In genomic region chr22:31055322-31056159, GRCh38 we compare ENCODE assay signal across 1 cellular context.
TF ChIP-seq lines count a peak whose summit lies in the region.

No MANE protein-coding gene starts in this region.

TF ChIP-seq in HepG2, 621 proteins besides CTCF, POLR2A, EP300 and RAD21 (continued from another document and continues in another):
- no peak for TF ChIP-seq ZNF784 (CRISPR knock-in tag; IDR thresholded peaks at IDR 0.05; ENCODE audit: borderline replicate concordance)
- peak; percentile 58; the same call in 1 of the 2 replicates for TF ChIP-seq ZNF768 (CRISPR knock-in tag; IDR thresholded peaks at IDR 0.05)
- no peak for TF ChIP-seq ZSCAN29 (CRISPR knock-in tag; conservative IDR thresholded peaks at IDR 0.05)
- TF ChIP-seq, protein P1, sequence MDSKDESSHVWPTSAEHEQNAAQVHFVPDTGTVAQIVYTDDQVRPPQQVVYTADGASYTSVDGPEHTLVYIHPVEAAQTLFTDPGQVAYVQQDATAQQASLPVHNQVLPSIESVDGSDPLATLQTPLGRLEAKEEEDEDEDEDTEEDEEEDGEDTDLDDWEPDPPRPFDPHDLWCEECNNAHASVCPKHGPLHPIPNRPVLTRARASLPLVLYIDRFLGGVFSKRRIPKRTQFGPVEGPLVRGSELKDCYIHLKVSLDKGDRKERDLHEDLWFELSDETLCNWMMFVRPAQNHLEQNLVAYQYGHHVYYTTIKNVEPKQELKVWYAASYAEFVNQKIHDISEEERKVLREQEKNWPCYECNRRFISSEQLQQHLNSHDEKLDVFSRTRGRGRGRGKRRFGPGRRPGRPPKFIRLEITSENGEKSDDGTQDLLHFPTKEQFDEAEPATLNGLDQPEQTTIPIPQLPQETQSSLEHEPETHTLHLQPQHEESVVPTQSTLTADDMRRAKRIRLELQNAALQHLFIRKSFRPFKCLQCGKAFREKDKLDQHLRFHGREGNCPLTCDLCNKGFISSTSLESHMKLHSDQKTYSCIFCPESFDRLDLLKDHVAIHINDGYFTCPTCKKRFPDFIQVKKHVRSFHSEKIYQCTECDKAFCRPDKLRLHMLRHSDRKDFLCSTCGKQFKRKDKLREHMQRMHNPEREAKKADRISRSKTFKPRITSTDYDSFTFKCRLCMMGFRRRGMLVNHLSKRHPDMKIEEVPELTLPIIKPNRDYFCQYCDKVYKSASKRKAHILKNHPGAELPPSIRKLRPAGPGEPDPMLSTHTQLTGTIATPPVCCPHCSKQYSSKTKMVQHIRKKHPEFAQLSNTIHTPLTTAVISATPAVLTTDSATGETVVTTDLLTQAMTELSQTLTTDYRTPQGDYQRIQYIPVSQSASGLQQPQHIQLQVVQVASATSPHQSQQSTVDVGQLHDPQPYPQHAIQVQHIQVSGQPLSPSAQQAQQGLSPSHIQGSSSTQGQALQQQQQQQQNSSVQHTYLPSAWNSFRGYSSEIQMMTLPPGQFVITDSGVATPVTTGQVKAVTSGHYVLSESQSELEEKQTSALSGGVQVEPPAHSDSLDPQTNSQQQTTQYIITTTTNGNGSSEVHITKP (CRISPR knock-in tag; IDR thresholded peaks at IDR 0.05; ENCODE audit: low read depth), result peak; percentile 60
- TF ChIP-seq KAT2B (IDR thresholded peaks at IDR 0.05; ENCODE audit: borderline replicate concordance, low read depth, low read length), result no peak
- no peak for TF ChIP-seq PRPF4 (IDR thresholded peaks at IDR 0.05; ENCODE audit: low read depth, low read length, poor library complexity, severe bottlenecking)
- TF ChIP-seq ZNF746 (CRISPR knock-in tag; IDR thresholded peaks at IDR 0.05), result peak; percentile 94
- TF ChIP-seq, protein P2, sequence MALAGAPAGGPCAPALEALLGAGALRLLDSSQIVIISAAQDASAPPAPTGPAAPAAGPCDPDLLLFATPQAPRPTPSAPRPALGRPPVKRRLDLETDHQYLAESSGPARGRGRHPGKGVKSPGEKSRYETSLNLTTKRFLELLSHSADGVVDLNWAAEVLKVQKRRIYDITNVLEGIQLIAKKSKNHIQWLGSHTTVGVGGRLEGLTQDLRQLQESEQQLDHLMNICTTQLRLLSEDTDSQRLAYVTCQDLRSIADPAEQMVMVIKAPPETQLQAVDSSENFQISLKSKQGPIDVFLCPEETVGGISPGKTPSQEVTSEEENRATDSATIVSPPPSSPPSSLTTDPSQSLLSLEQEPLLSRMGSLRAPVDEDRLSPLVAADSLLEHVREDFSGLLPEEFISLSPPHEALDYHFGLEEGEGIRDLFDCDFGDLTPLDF (CRISPR knock-in tag; IDR thresholded peaks at IDR 0.05), result 0 out of 2 replicates have a peak, but pooled peaks have one; percentile 38
- TF ChIP-seq HNF1B (CRISPR knock-in tag; IDR thresholded peaks at IDR 0.05), result peak; percentile 83
- no peak for TF ChIP-seq ZNF749 (CRISPR knock-in tag; IDR thresholded peaks at IDR 0.05; ENCODE audit: borderline replicate concordance)
- peak; percentile 70; the same call in 1 of the 2 replicates for TF ChIP-seq ZNF362 (CRISPR knock-in tag; IDR thresholded peaks at IDR 0.05; ENCODE audit: borderline replicate concordance)
- TF ChIP-seq NR2F1 (CRISPR knock-in tag; IDR thresholded peaks at IDR 0.05), result peak; percentile 6 to 11; a peak in 1 of 4 replicates
- TF ChIP-seq ZNF136 (CRISPR knock-in tag; IDR thresholded peaks at IDR 0.05; ENCODE audit: low read depth), result peak; percentile 90; the same call in 1 of the 2 replicates
- no peak for TF ChIP-seq ZNF713 (CRISPR knock-in tag; IDR thresholded peaks at IDR 0.05)
- TF ChIP-seq, protein P3, sequence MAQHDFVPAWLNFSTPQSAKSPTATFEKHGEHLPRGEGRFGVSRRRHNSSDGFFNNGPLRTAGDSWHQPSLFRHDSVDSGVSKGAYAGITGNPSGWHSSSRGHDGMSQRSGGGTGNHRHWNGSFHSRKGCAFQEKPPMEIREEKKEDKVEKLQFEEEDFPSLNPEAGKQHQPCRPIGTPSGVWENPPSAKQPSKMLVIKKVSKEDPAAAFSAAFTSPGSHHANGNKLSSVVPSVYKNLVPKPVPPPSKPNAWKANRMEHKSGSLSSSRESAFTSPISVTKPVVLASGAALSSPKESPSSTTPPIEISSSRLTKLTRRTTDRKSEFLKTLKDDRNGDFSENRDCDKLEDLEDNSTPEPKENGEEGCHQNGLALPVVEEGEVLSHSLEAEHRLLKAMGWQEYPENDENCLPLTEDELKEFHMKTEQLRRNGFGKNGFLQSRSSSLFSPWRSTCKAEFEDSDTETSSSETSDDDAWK (CRISPR knock-in tag; IDR thresholded peaks at IDR 0.05), result no peak
- no peak for TF ChIP-seq ZNF839 (CRISPR knock-in tag; IDR thresholded peaks at IDR 0.05; ENCODE audit: borderline replicate concordance)
- peak; percentile 100 for TF ChIP-seq ZNF292 (CRISPR knock-in tag; IDR thresholded peaks at IDR 0.05; ENCODE audit: borderline replicate concordance, low read depth)
- no peak for TF ChIP-seq ARNT (IDR thresholded peaks at IDR 0.05)
- no peak for TF ChIP-seq TIGD3 (CRISPR knock-in tag; IDR thresholded peaks at IDR 0.05; ENCODE audit: borderline replicate concordance)
- TF ChIP-seq RBM22 (optimal IDR thresholded peaks at IDR 0.05; ENCODE audit: low read length), result no peak
- TF ChIP-seq CBX2 (IDR thresholded peaks at IDR 0.05; ENCODE audit: low read depth, low read length), result no peak
- TF ChIP-seq CBX2 (CRISPR knock-in tag; IDR thresholded peaks at IDR 0.05; ENCODE audit: low read depth), result no peak
- peak; percentile 59; the same call in 1 of the 2 replicates for TF ChIP-seq ZFP37 (CRISPR knock-in tag; IDR thresholded peaks at IDR 0.05; ENCODE audit: borderline replicate concordance)
- TF ChIP-seq ZNF20 (CRISPR knock-in tag; IDR thresholded peaks at IDR 0.05), result no peak
- TF ChIP-seq RCOR2 (CRISPR knock-in tag; IDR thresholded peaks at IDR 0.05), result peak; percentile 91
- TF ChIP-seq, protein P4, sequence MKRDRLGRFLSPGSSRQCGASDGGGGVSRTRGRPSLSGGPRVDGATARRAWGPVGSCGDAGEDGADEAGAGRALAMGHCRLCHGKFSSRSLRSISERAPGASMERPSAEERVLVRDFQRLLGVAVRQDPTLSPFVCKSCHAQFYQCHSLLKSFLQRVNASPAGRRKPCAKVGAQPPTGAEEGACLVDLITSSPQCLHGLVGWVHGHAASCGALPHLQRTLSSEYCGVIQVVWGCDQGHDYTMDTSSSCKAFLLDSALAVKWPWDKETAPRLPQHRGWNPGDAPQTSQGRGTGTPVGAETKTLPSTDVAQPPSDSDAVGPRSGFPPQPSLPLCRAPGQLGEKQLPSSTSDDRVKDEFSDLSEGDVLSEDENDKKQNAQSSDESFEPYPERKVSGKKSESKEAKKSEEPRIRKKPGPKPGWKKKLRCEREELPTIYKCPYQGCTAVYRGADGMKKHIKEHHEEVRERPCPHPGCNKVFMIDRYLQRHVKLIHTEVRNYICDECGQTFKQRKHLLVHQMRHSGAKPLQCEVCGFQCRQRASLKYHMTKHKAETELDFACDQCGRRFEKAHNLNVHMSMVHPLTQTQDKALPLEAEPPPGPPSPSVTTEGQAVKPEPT (CRISPR knock-in tag; IDR thresholded peaks at IDR 0.05; ENCODE audit: low read depth), result no peak
- peak; percentile 75; the same call in 1 of the 2 replicates for TF ChIP-seq ZSCAN21 (CRISPR knock-in tag; IDR thresholded peaks at IDR 0.05; ENCODE audit: borderline replicate concordance)
- peak; percentile 100 for TF ChIP-seq ZBTB21 (CRISPR knock-in tag; IDR thresholded peaks at IDR 0.05)
- no peak for TF ChIP-seq ATM (IDR thresholded peaks at IDR 0.05; ENCODE audit: borderline replicate concordance)
- TF ChIP-seq PRDM15 (CRISPR knock-in tag; IDR thresholded peaks at IDR 0.05), result no peak
- TF ChIP-seq ZNF737 (CRISPR knock-in tag; IDR thresholded peaks at IDR 0.05; ENCODE audit: borderline replicate concordance), result no peak
- TF ChIP-seq, protein P5, sequence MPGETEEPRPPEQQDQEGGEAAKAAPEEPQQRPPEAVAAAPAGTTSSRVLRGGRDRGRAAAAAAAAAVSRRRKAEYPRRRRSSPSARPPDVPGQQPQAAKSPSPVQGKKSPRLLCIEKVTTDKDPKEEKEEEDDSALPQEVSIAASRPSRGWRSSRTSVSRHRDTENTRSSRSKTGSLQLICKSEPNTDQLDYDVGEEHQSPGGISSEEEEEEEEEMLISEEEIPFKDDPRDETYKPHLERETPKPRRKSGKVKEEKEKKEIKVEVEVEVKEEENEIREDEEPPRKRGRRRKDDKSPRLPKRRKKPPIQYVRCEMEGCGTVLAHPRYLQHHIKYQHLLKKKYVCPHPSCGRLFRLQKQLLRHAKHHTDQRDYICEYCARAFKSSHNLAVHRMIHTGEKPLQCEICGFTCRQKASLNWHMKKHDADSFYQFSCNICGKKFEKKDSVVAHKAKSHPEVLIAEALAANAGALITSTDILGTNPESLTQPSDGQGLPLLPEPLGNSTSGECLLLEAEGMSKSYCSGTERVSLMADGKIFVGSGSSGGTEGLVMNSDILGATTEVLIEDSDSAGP (CRISPR knock-in tag; IDR thresholded peaks at IDR 0.05; ENCODE audit: borderline replicate concordance), result peak; percentile 85
- no peak for TF ChIP-seq SRSF1 (optimal IDR thresholded peaks at IDR 0.05; ENCODE audit: low read depth, low read length)
- TF ChIP-seq MTA3 (CRISPR knock-in tag; IDR thresholded peaks at IDR 0.05), result no peak
- TF ChIP-seq ISL2 (CRISPR knock-in tag; IDR thresholded peaks at IDR 0.05), result peak; percentile 75; the same call in 1 of the 2 replicates
